ENCODE assay signal across 1 cellular context in genomic region chr11:4019891-4020290, GRCh38.
A peak's percentile ranks its signal among the peaks of the same experiment; 100 is the strongest.
TF ChIP-seq lines count a peak whose summit lies in the region.

No MANE protein-coding gene starts in this region.

TF ChIP-seq in SK-N-SH, 30 proteins besides CTCF, POLR2A, EP300 and RAD21 (continued from another document):
- TF ChIP-seq PBX3 (IDR thresholded peaks at IDR 0.05) = peak; percentile 48
- TF ChIP-seq SMC3 (IDR thresholded peaks at IDR 0.05; ENCODE audit: low read depth, low read length) = no peak
- TF ChIP-seq ZBTB33 (IDR thresholded peaks at IDR 0.05; ENCODE audit: borderline replicate concordance, low read depth) = no peak
- no peak for TF ChIP-seq IRF3 (IDR thresholded peaks at IDR 0.05; ENCODE audit: low read depth, low read length)
- no peak for TF ChIP-seq REST (IDR thresholded peaks at IDR 0.05; ENCODE audit: low read depth, low read length)
- TF ChIP-seq GATA2 (CRISPR knock-in tag; IDR thresholded peaks at IDR 0.05) = peak; percentile 25; the same call in 1 of the 2 replicates
- TF ChIP-seq MAX (IDR thresholded peaks at IDR 0.05; ENCODE audit: low read depth) = no peak
- TF ChIP-seq TEAD4 (IDR thresholded peaks at IDR 0.05; ENCODE audit: borderline replicate concordance, insufficient read depth) = no peak
- no peak for TF ChIP-seq EZH2phosphoT487 (IDR thresholded peaks at IDR 0.05; ENCODE audit: borderline replicate concordance, low read depth)
- TF ChIP-seq FOXJ3 (CRISPR knock-in tag; IDR thresholded peaks at IDR 0.05) = no peak
